Comparison of ENCODE assay signal across 8 cellular contexts in the genomic region with DNA sequence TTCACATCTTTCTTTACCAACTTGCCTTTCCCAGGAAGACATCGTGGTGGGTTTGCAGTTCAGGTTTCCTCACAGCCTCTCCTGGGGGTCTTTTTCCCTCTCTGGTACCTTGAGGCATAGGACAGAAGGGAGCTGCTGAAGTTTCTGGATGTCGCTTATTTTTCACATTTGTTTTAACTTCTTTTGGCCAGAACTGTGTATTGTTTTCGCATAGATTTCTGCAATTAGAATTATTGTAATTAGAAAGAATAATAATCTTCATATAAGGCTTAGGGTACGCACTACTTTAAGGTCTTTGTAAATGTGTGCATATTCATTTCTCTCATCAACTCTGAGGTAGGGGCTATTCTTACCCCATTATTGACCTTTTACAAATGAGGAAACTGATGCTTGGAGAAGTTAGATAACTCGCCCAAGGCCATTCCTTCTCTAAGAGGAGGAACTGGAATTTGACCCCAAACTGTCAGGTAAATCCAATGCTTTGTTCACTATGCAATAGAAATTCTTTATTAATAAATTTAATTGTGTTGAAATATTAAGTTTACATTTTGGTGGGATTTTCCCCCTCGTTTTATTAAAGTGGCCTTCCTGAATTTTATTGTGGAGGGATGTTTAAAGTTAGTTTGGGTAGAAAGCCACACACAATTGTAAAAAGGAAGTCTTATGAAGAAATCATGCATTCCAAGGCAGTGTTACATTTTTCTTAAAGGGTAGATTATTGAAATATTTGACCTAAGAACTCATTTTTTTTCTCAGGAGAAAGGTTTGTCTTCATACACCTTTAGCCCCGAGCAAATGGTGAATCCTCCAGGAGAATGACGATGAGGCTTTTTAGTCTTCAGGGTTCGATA. TPM values are rescaled to one million over a fixed set of nuclear protein-coding genes. Genes with fewer than 3 reads are reported as not detected.
DNase-seq lines count a peak whose midpoint lies in the region; ATAC-seq lines count a peak whose summit lies in the region.

No MANE protein-coding gene starts in this region.

- H3K4me1 ChIP-seq in iPS-18a (ENCODE audit: control insufficient read depth, low read depth, low read length) = peaks cover 58% of the 10 kb centered on the region

- POLR2A ChIA-PET in activated CD4-positive, alpha-beta memory T cell treated with anti-CD3 and anti-CD28 coated beads, Interleukin-2, amount 10 ng/mL, durations not matched to agents 7 days and 5 days (lab: Charles Lee) = interaction anchor here (0.7 to 2.7 kb wide), 27 partner anchors 7 to 832 kb away, joined by 3 to 34 read pairs (median 5); partner anchors contain the start of gene SLC38A1

- CTCF ChIA-PET in activated CD4-positive, alpha-beta memory T cell treated with anti-CD3 and anti-CD28 coated beads, Interleukin-2, amount 10 ng/mL, durations not matched to agents 7 days and 5 days (lab: Charles Lee) = interaction anchor here (0.7 to 1.6 kb wide), 5 partner anchors 8 to 139 kb away, joined by 3 to 5 read pairs (median 5); no protein-coding TSS in a partner anchor

- peaks cover 38% of the 10 kb centered on the region for H3K4me1 Mint-ChIP-seq in activated CD4-positive, alpha-beta memory T cell treated with anti-CD3 and anti-CD28 coated beads, Interleukin-2, amount 10 ng/mL, durations not matched to agents 7 days and 5 days

- peak overlapping the region; percentile 82 for H3K4me3 Mint-ChIP-seq in activated CD4-positive, alpha-beta memory T cell treated with anti-CD3 and anti-CD28 coated beads, Interleukin-2, amount 10 ng/mL, durations not matched to agents 7 days and 5 days

- no peaks in the 10 kb centered on the region for H3K9me3 Mint-ChIP-seq in activated CD4-positive, alpha-beta memory T cell treated with anti-CD3 and anti-CD28 coated beads, Interleukin-2, amount 10 ng/mL, durations not matched to agents 7 days and 5 days

- H3K9me3 ChIP-seq in iPS-18a (ENCODE audit: control insufficient read depth, low read depth, low read length) = no peaks in the 10 kb centered on the region

- H3K36me3 Mint-ChIP-seq in activated CD4-positive, alpha-beta memory T cell treated with anti-CD3 and anti-CD28 coated beads, Interleukin-2, amount 10 ng/mL, durations not matched to agents 7 days and 5 days (ENCODE audit: low read depth) = peaks cover 20% of the 10 kb centered on the region

- H3K9ac ChIP-seq in iPS-18a (ENCODE audit: low read length) = peak overlapping the region; percentile 88

- peak overlapping the region; percentile 41 for H3K27ac ChIP-seq in iPS-18a (ENCODE audit: low read length)
- H3K27ac ChIP-seq in substantia nigra (ENCODE audit: low read depth, low read length, poor library complexity, severe bottlenecking) = peak overlapping the region; percentile 98

- ATAC-seq in GM21423 (IDR thresholded peaks at IDR 0.05; ENCODE audit: unreplicated experiment) = no peak

- peaks cover 10% of the 10 kb centered on the region for H3K36me3 ChIP-seq in iPS-18a (ENCODE audit: control insufficient read depth, low read depth, low read length)

- peak overlapping the region; percentile 81 for H3K4me3 ChIP-seq in iPS-18a (ENCODE audit: low read length)

- no peaks in the 10 kb centered on the region for H3K27me3 ChIP-seq in iPS-18a (ENCODE audit: control insufficient read depth, insufficient read depth, low read length)

- peak overlapping the region; percentile 90 for H3K27ac Mint-ChIP-seq in activated CD4-positive, alpha-beta memory T cell treated with anti-CD3 and anti-CD28 coated beads, Interleukin-2, amount 10 ng/mL, durations not matched to agents 7 days and 5 days

- H3K27me3 Mint-ChIP-seq in activated CD4-positive, alpha-beta memory T cell treated with anti-CD3 and anti-CD28 coated beads, Interleukin-2, amount 10 ng/mL, durations not matched to agents 7 days and 5 days = no peaks in the 10 kb centered on the region

- peak; percentile 39 for DNase-seq in SIG-M5 treated with dmso at 0.1 percent for 504 hours (lab: John Stamatoyannopoulos, UW; ENCODE audit: unreplicated experiment)
- no peak for DNase-seq in SIG-M5 (lab: John Stamatoyannopoulos, UW)
- no peak for DNase-seq in activated CD4-positive, alpha-beta memory T cell treated with anti-CD3 and anti-CD28 coated beads, Interleukin-2, amount 10 ng/mL, durations not matched to agents 7 days and 5 days
- no peak for DNase-seq in substantia nigra (lab: John Stamatoyannopoulos, UW)
- no peak for DNase-seq in SHP77 (lab: John Stamatoyannopoulos, UW)
- no peak for DNase-seq in activated CD4-positive, alpha-beta T cell treated with anti-CD3 and anti-CD28 coated beads for 1 hour

RNA-seq across cellular contexts. Expression of gene SLC38A2, which starts 12.1 kb away (rescaled TPM):
- total RNA-seq in activated CD4-positive, alpha-beta memory T cell treated with anti-CD3 and anti-CD28 coated beads, Interleukin-2, amount 10 ng/mL, durations not matched to agents 7 days and 5 days = 100 to 1,000 TPM; 265 to 267 TPM
